ENCODE assay signal across 39 cellular contexts in genomic region chr7:119233015-119233414, GRCh38.
"Had no signal": no experiment of that assay in that cellular context is flagged by ENCODE, and none has a peak within 500 bp of the region (broad histone marks: within the 10 kb centered on the region; RNA-seq: fewer than 3 reads in every experiment).

No MANE protein-coding gene starts in this region.

- H3K27me3 ChIP-seq: adrenal gland, ascending aorta, body of pancreas, brain microvascular endothelial cell, breast epithelium, cardiac muscle cell had no signal

- H3K27ac Mint-ChIP-seq: activated naive CD4-positive, alpha-beta T cell treated with anti-CD3 and anti-CD28 coated beads for 36 hours; activated naive CD4-positive, alpha-beta T cell treated with anti-CD3 and anti-CD28 coated beads, Interleukin-2, amount 10 ng/mL, durations not matched to agents 7 days and 5 days; activated naive CD4-positive, alpha-beta T cell treated with anti-CD3 and anti-CD28 coated beads, Interleukin-2, amount 50 U/mL, for 24 hours; activated naive CD4-positive, alpha-beta T cell treated with anti-CD3 and anti-CD28 coated beads, Interleukin-2, amount 50 U/mL, for 72 hours; activated naive CD8-positive, alpha-beta T cell; activated naive CD8-positive, alpha-beta T cell treated with anti-CD3 and anti-CD28 coated beads for 36 hours; activated naive CD8-positive, alpha-beta T cell treated with anti-CD3 and anti-CD28 coated beads, Interleukin-2, amount 10 ng/mL, durations not matched to agents 7 days and 5 days; activated naive CD8-positive, alpha-beta T cell treated with anti-CD3 and anti-CD28 coated beads, Interleukin-2, amount 50 U/mL, for 24 hours; activated T-cell treated with anti-CD3 and anti-CD28 coated beads, Interleukin-2, amount 50 U/mL, for 24 hours; activated T-cell treated with anti-CD3 and anti-CD28 coated beads, Interleukin-2, amount 50 U/mL, for 72 hours; activated T-helper 1 cell treated with anti-CD3 and anti-CD28 coated beads, Interleukin-12 subunit alpha, Interleukin-12 subunit beta, Interleukin-2, Interleukin-4 antibody, amounts not matched to agents 30 ng/mL and 10 ng/mL and 1 ng/mL, durations not matched to agents 14 hours and 24 hours and 36 hours; activated T-helper 17 cell treated with anti-CD3 and anti-CD28 coated beads, Interleukin-2, amount 50 U/mL, for 72 hours; activated T-helper 2 cell treated with anti-CD3 and anti-CD28 coated beads, Interferon-gamma antibody, Interleukin-2, Interleukin-4, amounts not matched to agents 10 μg/mL and 5 μg/mL and 100 μg/mL, durations not matched to agents 14 hours and 24 hours and 36 hours; brain had no signal

- ATAC-seq: activated naive CD4-positive, alpha-beta T cell treated with anti-CD3 and anti-CD28 coated beads, Interleukin-2, amount 50 U/mL, for 72 hours; activated naive CD8-positive, alpha-beta T cell treated with anti-CD3 and anti-CD28 coated beads, Interleukin-2, amount 50 U/mL, for 24 hours; activated T-cell treated with anti-CD3 and anti-CD28 coated beads, Interleukin-2, amount 50 U/mL, for 4 hours; activated T-cell treated with anti-CD3 and anti-CD28 coated beads, Interleukin-2, amount 50 U/mL, for 72 hours; activated T-helper 17 cell treated with anti-CD3 and anti-CD28 coated beads, Interleukin-2, amount 50 U/mL, for 72 hours; body of pancreas had no signal

- H3K4me1 ChIP-seq: adrenal gland, ascending aorta, body of pancreas, breast epithelium had no signal

- H3K9me3 ChIP-seq: adrenal gland, ascending aorta, breast epithelium had no signal

- H3K27ac ChIP-seq: adrenal gland, ascending aorta, body of pancreas, brain microvascular endothelial cell, breast epithelium, cardiac muscle cell had no signal

- H3K27me3 Mint-ChIP-seq: activated naive CD4-positive, alpha-beta T cell treated with anti-CD3 and anti-CD28 coated beads, Interleukin-2, amount 10 ng/mL, durations not matched to agents 7 days and 5 days; activated naive CD4-positive, alpha-beta T cell treated with anti-CD3 and anti-CD28 coated beads, Interleukin-2, amount 50 U/mL, for 24 hours; activated naive CD8-positive, alpha-beta T cell; activated naive CD8-positive, alpha-beta T cell treated with anti-CD3 and anti-CD28 coated beads for 36 hours; activated naive CD8-positive, alpha-beta T cell treated with anti-CD3 and anti-CD28 coated beads, Interleukin-2, amount 10 ng/mL, durations not matched to agents 7 days and 5 days; activated naive CD8-positive, alpha-beta T cell treated with anti-CD3 and anti-CD28 coated beads, Interleukin-2, amount 50 U/mL, for 24 hours; activated T-cell treated with anti-CD3 and anti-CD28 coated beads, Interleukin-2, amount 50 U/mL, for 24 hours; activated T-helper 17 cell treated with anti-CD3 and anti-CD28 coated beads, Interleukin-2, amount 50 U/mL, for 72 hours; brain; central memory CD8-positive, alpha-beta T cell had no signal

- DNase-seq: activated effector memory CD4-positive, alpha-beta T cell treated with anti-CD3 and anti-CD28 coated beads, Interleukin-2, amount 50 U/mL, for 16 hours; activated effector memory CD4-positive, alpha-beta T cell treated with Interleukin-2 at 50 U/mL for 16 hours; activated gamma-delta T cell; activated gamma-delta T cell treated with Interleukin-2 at 50 U/mL for 16 hours; activated naive CD4-positive, alpha-beta T cell; activated naive CD4-positive, alpha-beta T cell treated with anti-CD3 and anti-CD28 coated beads for 36 hours; activated naive CD4-positive, alpha-beta T cell treated with anti-CD3 and anti-CD28 coated beads, Interleukin-2, amount 10 ng/mL, durations not matched to agents 7 days and 5 days; activated naive CD4-positive, alpha-beta T cell treated with anti-CD3 and anti-CD28 coated beads, Interleukin-2, amount 50 U/mL, for 16 hours; activated naive CD4-positive, alpha-beta T cell treated with Interleukin-2 at 50 U/mL for 16 hours; activated naive CD8-positive, alpha-beta T cell treated with anti-CD3 and anti-CD28 coated beads for 36 hours; activated naive CD8-positive, alpha-beta T cell treated with anti-CD3 and anti-CD28 coated beads, Interleukin-2, amount 10 ng/mL, durations not matched to agents 7 days and 5 days; activated naive CD8-positive, alpha-beta T cell treated with anti-CD3 and anti-CD28 coated beads, Interleukin-2, amount 50 U/mL, for 24 hours; activated T-cell treated with anti-CD3 and anti-CD28 coated beads, Interleukin-2, amount 50 U/mL, for 1 hour; activated T-cell treated with anti-CD3 and anti-CD28 coated beads, Interleukin-2, amount 50 U/mL, for 24 hours; activated T-cell treated with anti-CD3 and anti-CD28 coated beads, Interleukin-2, amount 50 U/mL, for 4 hours; activated T-cell treated with anti-CD3 and anti-CD28 coated beads, Interleukin-2, amount 50 U/mL, for 48 hours; activated T-cell treated with anti-CD3 and anti-CD28 coated beads, Interleukin-2, amount 50 U/mL, for 72 hours; adrenal gland; amniotic stem cell; amygdala; anterior cingulate cortex; aorta; body of pancreas; brain microvascular endothelial cell; caudate nucleus; central memory CD4-positive, alpha-beta T cell; cerebellar nuclear complex had no signal

- H3K9me3 Mint-ChIP-seq: activated T-cell treated with anti-CD3 and anti-CD28 coated beads, Interleukin-2, amount 50 U/mL, for 4 hours; activated T-helper 1 cell treated with anti-CD3 and anti-CD28 coated beads, Interleukin-12 subunit alpha, Interleukin-12 subunit beta, Interleukin-2, Interleukin-4 antibody, amounts not matched to agents 30 ng/mL and 10 ng/mL and 1 ng/mL, durations not matched to agents 14 hours and 24 hours and 36 hours; activated T-helper 17 cell treated with anti-CD3 and anti-CD28 coated beads, Interleukin-2, amount 50 U/mL, for 72 hours; brain had no signal

- H3K4me3 Mint-ChIP-seq: activated naive CD4-positive, alpha-beta T cell treated with anti-CD3 and anti-CD28 coated beads for 36 hours; activated naive CD4-positive, alpha-beta T cell treated with anti-CD3 and anti-CD28 coated beads, Interleukin-2, amount 10 ng/mL, durations not matched to agents 7 days and 5 days; activated naive CD4-positive, alpha-beta T cell treated with anti-CD3 and anti-CD28 coated beads, Interleukin-2, amount 50 U/mL, for 24 hours; activated naive CD8-positive, alpha-beta T cell; activated naive CD8-positive, alpha-beta T cell treated with anti-CD3 and anti-CD28 coated beads for 36 hours; activated naive CD8-positive, alpha-beta T cell treated with anti-CD3 and anti-CD28 coated beads, Interleukin-2, amount 10 ng/mL, durations not matched to agents 7 days and 5 days; activated naive CD8-positive, alpha-beta T cell treated with anti-CD3 and anti-CD28 coated beads, Interleukin-2, amount 50 U/mL, for 24 hours; activated T-cell treated with anti-CD3 and anti-CD28 coated beads, Interleukin-2, amount 50 U/mL, for 24 hours; activated T-cell treated with anti-CD3 and anti-CD28 coated beads, Interleukin-2, amount 50 U/mL, for 4 hours; activated T-cell treated with anti-CD3 and anti-CD28 coated beads, Interleukin-2, amount 50 U/mL, for 72 hours; activated T-helper 1 cell treated with anti-CD3 and anti-CD28 coated beads, Interleukin-12 subunit alpha, Interleukin-12 subunit beta, Interleukin-2, Interleukin-4 antibody, amounts not matched to agents 30 ng/mL and 10 ng/mL and 1 ng/mL, durations not matched to agents 14 hours and 24 hours and 36 hours; activated T-helper 17 cell treated with anti-CD3 and anti-CD28 coated beads, Interleukin-2, amount 50 U/mL, for 72 hours; brain; central memory CD8-positive, alpha-beta T cell had no signal

- FAIRE-seq: astrocyte had no signal

- H3K36me3 ChIP-seq: adrenal gland, ascending aorta, brain microvascular endothelial cell, breast epithelium, cardiac muscle cell had no signal

- H3K4me1 Mint-ChIP-seq: activated naive CD4-positive, alpha-beta T cell treated with anti-CD3 and anti-CD28 coated beads, Interleukin-2, amount 10 ng/mL, durations not matched to agents 7 days and 5 days; activated naive CD4-positive, alpha-beta T cell treated with anti-CD3 and anti-CD28 coated beads, Interleukin-2, amount 50 U/mL, for 24 hours; activated naive CD8-positive, alpha-beta T cell treated with anti-CD3 and anti-CD28 coated beads for 36 hours; activated naive CD8-positive, alpha-beta T cell treated with anti-CD3 and anti-CD28 coated beads, Interleukin-2, amount 10 ng/mL, durations not matched to agents 7 days and 5 days; activated naive CD8-positive, alpha-beta T cell treated with anti-CD3 and anti-CD28 coated beads, Interleukin-2, amount 50 U/mL, for 24 hours; activated T-helper 17 cell treated with anti-CD3 and anti-CD28 coated beads, Interleukin-2, amount 50 U/mL, for 72 hours; brain; central memory CD8-positive, alpha-beta T cell had no signal

- H3K4me3 ChIP-seq: adrenal gland, ascending aorta, body of pancreas, breast epithelium, cardiac muscle cell had no signal

- H3K36me3 Mint-ChIP-seq: activated naive CD4-positive, alpha-beta T cell treated with anti-CD3 and anti-CD28 coated beads, Interleukin-2, amount 10 ng/mL, durations not matched to agents 7 days and 5 days; activated naive CD4-positive, alpha-beta T cell treated with anti-CD3 and anti-CD28 coated beads, Interleukin-2, amount 50 U/mL, for 24 hours; activated naive CD4-positive, alpha-beta T cell treated with anti-CD3 and anti-CD28 coated beads, Interleukin-2, amount 50 U/mL, for 72 hours; activated naive CD8-positive, alpha-beta T cell; activated naive CD8-positive, alpha-beta T cell treated with anti-CD3 and anti-CD28 coated beads for 36 hours; activated naive CD8-positive, alpha-beta T cell treated with anti-CD3 and anti-CD28 coated beads, Interleukin-2, amount 10 ng/mL, durations not matched to agents 7 days and 5 days; brain had no signal
